19 cellular contexts compared by ENCODE assay signal in the genomic region with DNA sequence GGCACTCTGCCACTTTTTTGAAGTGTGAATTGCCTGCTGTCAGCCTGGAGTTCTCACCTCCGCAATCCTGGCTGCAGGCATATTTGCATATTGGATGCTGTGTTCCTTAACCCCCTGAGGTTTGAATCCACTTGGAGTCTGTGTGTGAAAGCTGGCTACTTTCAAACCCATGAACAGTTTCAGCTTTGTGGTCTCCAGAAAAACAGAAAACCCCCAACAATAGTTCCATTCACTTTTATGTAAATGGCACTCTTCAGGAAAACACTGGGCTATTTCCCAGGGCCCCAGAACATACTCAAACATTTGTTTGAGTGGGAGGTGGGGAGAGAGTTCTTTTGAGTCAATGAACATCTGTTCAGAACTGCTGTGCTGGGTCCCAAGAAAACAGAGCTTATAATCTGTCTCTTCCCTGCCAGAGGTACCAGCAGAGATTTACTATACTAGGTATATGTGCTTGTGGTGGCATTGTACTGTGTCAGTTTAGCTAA. TPM values are rescaled to one million over a fixed set of nuclear protein-coding genes. Genes with fewer than 3 reads are reported as not detected.
DNase-seq lines count a peak whose midpoint lies in the region; TF ChIP-seq lines count a peak whose summit lies in the region.
"Had no signal": no experiment of that assay in that cellular context is flagged by ENCODE, and none has a peak within 500 bp of the region (broad histone marks: within the 10 kb centered on the region; RNA-seq: fewer than 3 reads in every experiment).

No MANE protein-coding gene starts in this region.

- H3K56ac ChIP-seq in H9 (ENCODE audit: insufficient read length, low read depth, low read length) = no peak overlapping the region

- H3K27me3 Mint-ChIP-seq in H9 (ENCODE audit: low read depth) (no peaks in the 10 kb centered on the region), HFFc6 (ENCODE audit: insufficient read depth) (peaks cover 4% of the 10 kb centered on the region)
- no peaks in the 10 kb centered on the region for H3K27me3 Mint-ChIP-seq in activated CD4-positive, alpha-beta memory T cell treated with anti-CD3 and anti-CD28 coated beads for 36 hours
- no peaks in the 10 kb centered on the region for H3K27me3 Mint-ChIP-seq in CD8-positive, alpha-beta memory T cell
- H3K27me3 Mint-ChIP-seq: activated naive CD8-positive, alpha-beta T cell treated with anti-CD3 and anti-CD28 coated beads, Interleukin-2, amount 50 U/mL, for 24 hours; CD4-positive, alpha-beta memory T cell; stimulated activated naive B cell treated with anti-CD40 and anti-IgM and Interleukin-4, amounts not matched to agents 10 μg/mL and 1 μg/mL and 100 μg/mL, for 72 hours; T-cell had no signal

- H3K14ac ChIP-seq in H9 (ENCODE audit: insufficient read depth, low read length) = no peak overlapping the region

- H3K27me3 ChIP-seq in H9 (ENCODE audit: insufficient read depth, low read length) (no peaks in the 10 kb centered on the region), NT2/D1 (ENCODE audit: insufficient read depth, insufficient read length) (no peaks in the 10 kb centered on the region)
- no peaks in the 10 kb centered on the region for H3K27me3 ChIP-seq in CD8-positive, alpha-beta memory T cell (ENCODE audit: insufficient read depth, low read length, poor library complexity, severe bottlenecking)

- no peaks in the 10 kb centered on the region for H3K79me1 ChIP-seq in H9 (ENCODE audit: insufficient read depth, low read depth, low read length, poor library complexity, severe bottlenecking)

- peaks cover 8% of the 10 kb centered on the region; the same call in 1 of the 2 replicates for H3K4me1 ChIP-seq in H9 (ENCODE audit: insufficient read depth, low read length)
- H3K4me1 ChIP-seq in NT2/D1 (ENCODE audit: insufficient read depth, insufficient read length) = peaks cover 4% of the 10 kb centered on the region
- peaks cover 4% of the 10 kb centered on the region for H3K4me1 ChIP-seq in CD8-positive, alpha-beta memory T cell (ENCODE audit: insufficient read depth, low read length)

- no peaks in the 10 kb centered on the region for H3K79me2 ChIP-seq in H9 (ENCODE audit: insufficient read depth, low read length)

- no peak overlapping the region for H3K23ac ChIP-seq in H9 (ENCODE audit: insufficient read length, low read depth, low read length)

- H3K9me3 Mint-ChIP-seq in H9 (peaks cover 0 to 3% of the 10 kb centered on the region in 2 experiments; a peak in 1 of 5 replicates), HFFc6 (no peaks in the 10 kb centered on the region)
- H3K9me3 Mint-ChIP-seq in activated CD4-positive, alpha-beta memory T cell treated with anti-CD3 and anti-CD28 coated beads for 36 hours = no peaks in the 10 kb centered on the region
- no peaks in the 10 kb centered on the region for H3K9me3 Mint-ChIP-seq in CD8-positive, alpha-beta memory T cell
- H3K9me3 Mint-ChIP-seq: activated naive CD8-positive, alpha-beta T cell treated with anti-CD3 and anti-CD28 coated beads, Interleukin-2, amount 50 U/mL, for 24 hours; activated T-cell treated with anti-CD3 and anti-CD28 coated beads, Interleukin-2, amount 50 U/mL, for 4 hours; CD4-positive, alpha-beta memory T cell; stimulated activated naive B cell treated with anti-CD40 and anti-IgM and Interleukin-4, amounts not matched to agents 10 μg/mL and 1 μg/mL and 100 μg/mL, for 72 hours; T-cell had no signal

- intact Hi-C loops in activated CD4-positive, alpha-beta memory T cell treated with anti-CD3 and anti-CD28 coated beads for 36 hours (cut with micrococcal nuclease) = no loop called here

- H3K4me3 Mint-ChIP-seq in H9 (peak overlapping the region in 1 of 2 experiments; percentile 1; a peak in 3 of 5 replicates), HFFc6 (no peak overlapping the region)
- H3K4me3 Mint-ChIP-seq in activated CD4-positive, alpha-beta memory T cell treated with anti-CD3 and anti-CD28 coated beads for 36 hours = no peak overlapping the region
- no peak overlapping the region for H3K4me3 Mint-ChIP-seq in CD8-positive, alpha-beta memory T cell
- H3K4me3 Mint-ChIP-seq: activated naive CD8-positive, alpha-beta T cell treated with anti-CD3 and anti-CD28 coated beads, Interleukin-2, amount 50 U/mL, for 24 hours; activated T-cell treated with anti-CD3 and anti-CD28 coated beads, Interleukin-2, amount 50 U/mL, for 4 hours; CD4-positive, alpha-beta memory T cell; stimulated activated naive B cell treated with anti-CD40 and anti-IgM and Interleukin-4, amounts not matched to agents 10 μg/mL and 1 μg/mL and 100 μg/mL, for 72 hours; T-cell had no signal

- no peak overlapping the region for H3K4me3 ChIP-seq in NT2/D1 (ENCODE audit: insufficient read length, low read depth)
- H3K4me3 ChIP-seq in CD8-positive, alpha-beta memory T cell (ENCODE audit: low read length) = no peak overlapping the region
- H3K4me3 ChIP-seq: GM23248 had no signal

- H2BK15ac ChIP-seq in H9 (ENCODE audit: low read depth, low read length) = no peak overlapping the region

- no peak overlapping the region for H2AK5ac ChIP-seq in H9 (ENCODE audit: insufficient read length, low read length)

- H3K36me3 Mint-ChIP-seq in H9 (ENCODE audit: insufficient read depth in 1 of 3, low read depth in 3 of 3) = peaks cover 2 to 10% (median 9%) of the 10 kb centered on the region in 3 experiments; a peak in 6 of 7 replicates
- H3K36me3 Mint-ChIP-seq in activated CD4-positive, alpha-beta memory T cell treated with anti-CD3 and anti-CD28 coated beads for 36 hours = peaks cover 9% of the 10 kb centered on the region
- H3K36me3 Mint-ChIP-seq in HFFc6 (ENCODE audit: low read depth) = peaks cover 11% of the 10 kb centered on the region
- peaks cover 0 to 34% (median 1%) of the 10 kb centered on the region in 3 donors for H3K36me3 Mint-ChIP-seq in CD8-positive, alpha-beta memory T cell

- no peaks in the 10 kb centered on the region for H3K9me3 ChIP-seq in H9 (ENCODE audit: control insufficient read depth, low read depth, low read length)
- H3K9me3 ChIP-seq in NT2/D1 (ENCODE audit: insufficient read depth, low read length) = no peaks in the 10 kb centered on the region
- H3K9me3 ChIP-seq in CD8-positive, alpha-beta memory T cell (ENCODE audit: low read length) = no peaks in the 10 kb centered on the region

- H3T11ph ChIP-seq in H9 (ENCODE audit: low read length) = no peak overlapping the region

- CTCF ChIA-PET in activated CD4-positive, alpha-beta memory T cell treated with anti-CD3 and anti-CD28 coated beads for 36 hours (lab: Charles Lee) = interaction anchor here (1.6 to 6.5 kb wide), 2 partner anchors 43 to 69 kb away, joined by 6 to 68 read pairs; partner anchors contain the start of gene MYORG
- CTCF ChIA-PET in CD8-positive, alpha-beta memory T cell (lab: Charles Lee) = interaction anchor here (1.1 to 6.3 kb wide), 3 partner anchors 42 to 166 kb away, joined by 3 to 73 read pairs (median 6); partner anchors contain the start of gene MYORG

- peak overlapping the region; percentile 16 for H3K27ac ChIP-seq in H9 (ENCODE audit: insufficient read length, low read depth, low read length)
- no peak overlapping the region for H3K27ac ChIP-seq in CD8-positive, alpha-beta memory T cell (ENCODE audit: low read depth, low read length)
- H3K27ac ChIP-seq: GM23248 had no signal

- TF ChIP-seq CTCF in H9 (conservative IDR thresholded peaks at IDR 0.05) = no peak
- no peak for TF ChIP-seq CTCF in HFFc6 (IDR thresholded peaks at IDR 0.05)

- H3K4me1 Mint-ChIP-seq in H9 (peaks cover 33 to 36% of the 10 kb centered on the region in 2 experiments), HFFc6 (ENCODE audit: low read depth) (peaks cover 27% of the 10 kb centered on the region)
- H3K4me1 Mint-ChIP-seq in activated CD4-positive, alpha-beta memory T cell treated with anti-CD3 and anti-CD28 coated beads for 36 hours (ENCODE audit: low read depth) = peaks cover 37% of the 10 kb centered on the region
- H3K4me1 Mint-ChIP-seq in CD8-positive, alpha-beta memory T cell = peaks cover 17 to 36% (median 26%) of the 10 kb centered on the region in 3 donors

- no peak overlapping the region for H3K18ac ChIP-seq in H9 (ENCODE audit: insufficient read length, low read depth, low read length)

- no peak overlapping the region for H4K91ac ChIP-seq in H9 (ENCODE audit: insufficient read length, low read depth, low read length)

- H3K36me3 ChIP-seq in NT2/D1 (ENCODE audit: insufficient read depth, insufficient read length, low read length) = peaks cover 15% of the 10 kb centered on the region
- peaks cover 10% of the 10 kb centered on the region for H3K36me3 ChIP-seq in CD8-positive, alpha-beta memory T cell (ENCODE audit: insufficient read depth, low read length)

- no peak for DNase-seq in H9
- DNase-seq in NT2/D1 (ENCODE audit: low read depth, low spot score) = peak; percentile 69
- DNase-seq in globus pallidus (ENCODE audit: low spot score) = peak; percentile 98
- peak; percentile 57 for DNase-seq in occipital lobe (lab: John Stamatoyannopoulos, UW)
- no peak for DNase-seq in activated CD4-positive, alpha-beta memory T cell treated with anti-CD3 and anti-CD28 coated beads for 36 hours
- no peak for DNase-seq in KG1 (lab: John Stamatoyannopoulos, UW)
- DNase-seq in HFFc6 = no peak
- DNase-seq in CD8-positive, alpha-beta memory T cell = no peak
- DNase-seq: activated CD4-positive, alpha-beta T cell treated with anti-CD3 and anti-CD28 coated beads for 1 hour; activated naive CD8-positive, alpha-beta T cell treated with anti-CD3 and anti-CD28 coated beads, Interleukin-2, amount 50 U/mL, for 24 hours; activated T-cell treated with anti-CD3 and anti-CD28 coated beads, Interleukin-2, amount 50 U/mL, for 4 hours; CD4-positive, alpha-beta memory T cell; cortex of kidney; GM23248; islet precursor cell; NCI-H2029 treated with DMSO at 0.1 percent for 48 hours; PC-3; stimulated activated naive B cell treated with anti-CD40 and anti-IgM and Interleukin-4, amounts not matched to agents 10 μg/mL and 1 μg/mL and 100 μg/mL, for 72 hours; T-cell had no signal

- peak overlapping the region; percentile 17 for H3K4me2 ChIP-seq in H9 (ENCODE audit: insufficient read depth, insufficient read length, low read length)

- no peak overlapping the region for H4K8ac ChIP-seq in H9 (replicated peaks; ENCODE audit: insufficient read length, low read depth, low read length)

- H2AFZ ChIP-seq in H9 (ENCODE audit: low read length) = no peak overlapping the region
- H2AFZ ChIP-seq: GM23248 had no signal

- no peak overlapping the region for H2BK12ac ChIP-seq in H9 (ENCODE audit: insufficient read length, low read depth, low read length)

- H4K20me1 ChIP-seq in H9 (ENCODE audit: control insufficient read depth, insufficient read depth, insufficient read length) = no peaks in the 10 kb centered on the region

- no peak overlapping the region for H4K5ac ChIP-seq in H9 (ENCODE audit: insufficient read length, low read depth, low read length)

- peak overlapping the region; percentile 41 for H3K9ac ChIP-seq in H9 (ENCODE audit: extremely low read depth, insufficient read length, low read length)
- H3K9ac ChIP-seq in NT2/D1 (ENCODE audit: insufficient read length, low read depth) = peak overlapping the region; percentile 1
- H3K9ac ChIP-seq: GM23248 had no signal

- no CpG with 5 or more reads among the region's 1 CpG for WGBS in H9 (ENCODE audit: extremely low coverage, insufficient read length, low lambda C conversion rate)

- H2BK20ac ChIP-seq in H9 (ENCODE audit: low read depth, low read length, poor library complexity, severe bottlenecking) = no peak overlapping the region

- POLR2A ChIA-PET in activated CD4-positive, alpha-beta memory T cell treated with anti-CD3 and anti-CD28 coated beads for 36 hours (lab: Charles Lee) = interaction anchor here (2.4 kb wide), 1 partner anchor 43 kb away, joined by 8 read pairs; the partner anchor contains the start of gene MYORG
- POLR2A ChIA-PET in CD8-positive, alpha-beta memory T cell (lab: Charles Lee) = no interaction called here

- no peak overlapping the region for H2BK5ac ChIP-seq in H9 (ENCODE audit: insufficient read length, low read length)

- H3K4ac ChIP-seq in H9 (ENCODE audit: low read depth, low read length) = no peak overlapping the region

- no peaks in the 10 kb centered on the region for H3K23me2 ChIP-seq in H9 (ENCODE audit: insufficient read length, low read depth, low read length, poor library complexity, severe bottlenecking)

- H3K27ac Mint-ChIP-seq in H9 (peak overlapping the region; percentile 1 to 23 (median 20); a peak in 5 of 7 replicates), HFFc6 (no peak overlapping the region; the same call in 1 of the 2 replicates)
- H3K27ac Mint-ChIP-seq in activated CD4-positive, alpha-beta memory T cell treated with anti-CD3 and anti-CD28 coated beads for 36 hours = no peak overlapping the region
- H3K27ac Mint-ChIP-seq in CD8-positive, alpha-beta memory T cell = peak overlapping the region in 2 of 8 donors; percentile 17 to 85
- H3K27ac Mint-ChIP-seq: activated naive CD8-positive, alpha-beta T cell treated with anti-CD3 and anti-CD28 coated beads, Interleukin-2, amount 50 U/mL, for 24 hours; stimulated activated naive B cell treated with anti-CD40 and anti-IgM and Interleukin-4, amounts not matched to agents 10 μg/mL and 1 μg/mL and 100 μg/mL, for 72 hours; T-cell had no signal

- H2BK120ac ChIP-seq in H9 (ENCODE audit: low read depth, low read length, poor library complexity, severe bottlenecking) = no peak overlapping the region

RNA-seq across cellular contexts. Expression of gene NUDT2, which starts 5.0 kb away (rescaled TPM):
- total RNA-seq in H9 (2021) = 13.5 and 14.1 TPM in 2 replicates
- total RNA-seq in occipital lobe = 17.3 TPM
- total RNA-seq in activated CD4-positive, alpha-beta memory T cell treated with anti-CD3 and anti-CD28 coated beads for 36 hours = 10 to 100 TPM; 42.4 to 43.3 TPM
- total RNA-seq in HFFc6 (2021; fragmentation: NEBNext Ultra II Directional; extraction: Animal tissue kit (Norgen Biotek cat#: 25700)) = 10 to 100 TPM; 29.0 to 35.2 (median 31.9) TPM
- total RNA-seq in CD8-positive, alpha-beta memory T cell = 10 to 100 TPM; 27.9 to 30.4 TPM
- 24.6 TPM for polyA plus RNA-seq in CD8-positive, alpha-beta memory T cell

RNA-seq across cellular contexts. Expression of gene KIF24, which starts 5.3 kb away (rescaled TPM):
- total RNA-seq in H9 (2021) (3.7 and 4.0 TPM in 2 replicates), occipital lobe (0.78 TPM)
- total RNA-seq in activated CD4-positive, alpha-beta memory T cell treated with anti-CD3 and anti-CD28 coated beads for 36 hours = 1 to 10 TPM; 5.6 to 5.7 TPM
- 1 to 10 TPM; 1.4 to 3.2 (median 2.8) TPM for total RNA-seq in HFFc6 (2021; fragmentation: NEBNext Ultra II Directional; extraction: Animal tissue kit (Norgen Biotek cat#: 25700))
- 1 to 10 TPM; 6.0 to 6.7 TPM for total RNA-seq in CD8-positive, alpha-beta memory T cell
- polyA plus RNA-seq in CD8-positive, alpha-beta memory T cell = not detected
- polyA plus RNA-seq: CD4-positive, alpha-beta memory T cell had no signal

RNA-seq across cellular contexts. Expression of gene MYORG, which starts 42.3 kb away (rescaled TPM):
- total RNA-seq in H9 (2021) (5.6 and 5.7 TPM in 2 replicates), occipital lobe (4.7 TPM)
- 1 to 10 TPM; 1.9 to 2.9 TPM for total RNA-seq in activated CD4-positive, alpha-beta memory T cell treated with anti-CD3 and anti-CD28 coated beads for 36 hours
- 1 to 10 TPM in 5 of 6 experiments, under 1 TPM in 1; 0.96 to 2.2 (median 1.4) TPM for total RNA-seq in HFFc6 (2021; fragmentation: NEBNext Ultra II Directional; extraction: Animal tissue kit (Norgen Biotek cat#: 25700))
- 1 to 10 TPM; 2.3 to 2.4 TPM for total RNA-seq in CD8-positive, alpha-beta memory T cell
- 0.67 TPM for polyA plus RNA-seq in CD8-positive, alpha-beta memory T cell

Comparison
In these comparisons a context has a peak if more than half of its experiments do, and no peak if none do; other contexts are left out.
1. DNase-seq: peak in NT2/D1 (single experiment), globus pallidus (single experiment) and occipital lobe (single experiment); none in H9 (single experiment), activated CD4-positive, alpha-beta memory T cell treated with anti-CD3 and anti-CD28 coated beads for 36 hours (single experiment), KG1 (single experiment), HFFc6 (single experiment) and CD8-positive, alpha-beta memory T cell (0 of 5).
2. H3K27ac Mint-ChIP-seq: peak in H9 (3 of 3); none in activated CD4-positive, alpha-beta memory T cell treated with anti-CD3 and anti-CD28 coated beads for 36 hours (single experiment) and HFFc6 (single experiment).